ENCODE assay signal across 15 cellular contexts in the genomic region with DNA sequence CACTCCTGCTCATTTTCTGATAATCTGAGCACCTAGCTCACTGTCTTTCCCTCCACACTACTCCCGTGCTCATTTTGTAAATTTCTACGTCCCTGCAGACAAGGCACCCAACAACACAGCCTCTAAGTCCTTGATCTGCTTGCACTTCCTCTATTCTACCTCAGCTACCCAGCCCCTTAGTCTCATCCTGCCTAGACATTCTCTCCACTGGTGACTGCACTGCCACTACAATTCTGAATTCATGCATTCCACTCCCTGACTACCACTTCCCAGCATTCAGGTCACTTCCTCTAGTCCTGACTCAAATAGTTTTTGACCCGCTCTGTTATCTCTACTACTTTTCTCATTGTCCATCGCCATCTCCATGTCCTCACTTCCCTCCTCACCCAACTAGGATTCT.
"Had no signal": no experiment of that assay in that cellular context is flagged by ENCODE, and none has a peak within 500 bp of the region (broad histone marks: within the 10 kb centered on the region; RNA-seq: fewer than 3 reads in every experiment).

No MANE protein-coding gene starts in this region.

- H3K4me3 ChIP-seq: esophagus muscularis mucosa, left lung, pancreas, testis had no signal

- H3K27ac ChIP-seq: esophagus muscularis mucosa, left lung, pancreas, testis had no signal

- ATAC-seq: activated T-cell treated with anti-CD3 and anti-CD28 coated beads, Interleukin-2, amount 50 U/mL, for 4 hours; left lung; pancreas; stimulated activated naive CD8-positive, alpha-beta T cell treated with anti-CD3 and anti-CD28 coated beads, Interleukin-15, amount 100 ng/mL, for 72 hours had no signal

- FAIRE-seq: endometrium, islet of Langerhans, pancreas had no signal

- H3K27me3 Mint-ChIP-seq: activated CD4-positive, alpha-beta memory T cell treated with anti-CD3 and anti-CD28 coated beads for 36 hours; activated naive CD8-positive, alpha-beta T cell treated with anti-CD3 and anti-CD28 coated beads for 36 hours; stimulated activated naive CD8-positive, alpha-beta T cell treated with anti-CD3 and anti-CD28 coated beads, Interleukin-15, amount 100 ng/mL, for 72 hours had no signal

- H3K9me3 ChIP-seq: esophagus muscularis mucosa, pancreas, testis had no signal

- H3K27me3 ChIP-seq: esophagus muscularis mucosa, left lung, pancreas, testis had no signal

- H3K36me3 ChIP-seq: left lung, pancreas had no signal

- H3K4me3 Mint-ChIP-seq: activated CD4-positive, alpha-beta memory T cell treated with anti-CD3 and anti-CD28 coated beads for 36 hours; activated naive CD8-positive, alpha-beta T cell treated with anti-CD3 and anti-CD28 coated beads for 36 hours; activated T-cell treated with anti-CD3 and anti-CD28 coated beads, Interleukin-2, amount 50 U/mL, for 4 hours; stimulated activated naive CD8-positive, alpha-beta T cell treated with anti-CD3 and anti-CD28 coated beads, Interleukin-15, amount 100 ng/mL, for 72 hours had no signal

- H3K9me3 Mint-ChIP-seq: stimulated activated naive CD8-positive, alpha-beta T cell treated with anti-CD3 and anti-CD28 coated beads, Interleukin-15, amount 100 ng/mL, for 72 hours had no signal

- DNase-seq: activated CD4-positive, alpha-beta memory T cell treated with anti-CD3 and anti-CD28 coated beads for 36 hours; activated CD4-positive, CD25-positive, alpha-beta regulatory T cell treated with anti-CD3 and anti-CD28 coated beads, Interleukin-2, amount 50 U/mL, for 72 hours; activated gamma-delta T cell treated with Interleukin-2 at 50 U/mL for 16 hours; activated naive CD8-positive, alpha-beta T cell treated with anti-CD3 and anti-CD28 coated beads for 36 hours; activated T-cell treated with anti-CD3 and anti-CD28 coated beads, Interleukin-2, amount 50 U/mL, for 4 hours; foreskin fibroblast; left lung; mesendoderm; pancreas; stimulated activated CD4-positive, alpha-beta T cell treated with anti-CD3 and anti-CD28 coated beads, Interleukin-12 subunit alpha, Interleukin-12 subunit beta, amount 100 ng/mL, for 4 hours; stimulated activated naive CD8-positive, alpha-beta T cell treated with anti-CD3 and anti-CD28 coated beads, Interleukin-15, amount 100 ng/mL, for 72 hours; testis had no signal

- H3K4me1 ChIP-seq: esophagus muscularis mucosa, left lung, pancreas, testis had no signal

- H3K27ac Mint-ChIP-seq: activated CD4-positive, alpha-beta memory T cell treated with anti-CD3 and anti-CD28 coated beads for 36 hours; activated naive CD8-positive, alpha-beta T cell treated with anti-CD3 and anti-CD28 coated beads for 36 hours; stimulated activated naive CD8-positive, alpha-beta T cell treated with anti-CD3 and anti-CD28 coated beads, Interleukin-15, amount 100 ng/mL, for 72 hours had no signal
